11 cellular contexts compared by ENCODE assay signal in the genomic region with DNA sequence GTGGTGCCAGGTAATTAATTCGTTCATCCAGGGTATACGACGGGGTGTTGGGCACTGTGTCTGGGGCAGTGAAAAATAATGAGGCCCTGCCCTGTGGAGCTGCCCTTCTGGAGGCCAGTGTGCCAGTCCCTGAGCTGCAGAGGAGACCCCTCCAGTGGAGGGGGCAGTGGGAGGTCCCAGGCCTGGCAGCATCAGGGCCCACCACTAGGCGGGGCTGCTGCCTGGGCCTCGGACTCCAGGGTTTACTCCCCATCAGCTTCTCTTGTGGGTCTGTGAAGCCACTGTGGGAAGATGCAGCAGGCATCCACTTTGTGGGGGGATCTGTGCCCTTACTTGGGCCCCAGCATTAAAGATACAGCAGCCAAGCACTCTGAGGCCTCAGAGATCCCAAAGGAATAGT. TPM values are rescaled to one million over a fixed set of nuclear protein-coding genes. Genes with fewer than 3 reads are reported as not detected.
DNase-seq lines count a peak whose midpoint lies in the region; ATAC-seq and TF ChIP-seq lines count a peak whose summit lies in the region.
"Had no signal": no experiment of that assay in that cellular context is flagged by ENCODE, and none has a peak within 500 bp of the region (broad histone marks: within the 10 kb centered on the region; RNA-seq: fewer than 3 reads in every experiment).

No MANE protein-coding gene starts in this region.

- peaks cover 19% of the 10 kb centered on the region for H3K4me1 Mint-ChIP-seq in CD4-positive, alpha-beta T cell (ENCODE audit: low read depth)
- peaks cover 45% of the 10 kb centered on the region for H3K4me1 Mint-ChIP-seq in activated T-helper 1 cell treated with anti-CD3 and anti-CD28 coated beads, Interleukin-12 subunit alpha, Interleukin-12 subunit beta, Interleukin-2, Interleukin-4 antibody, amounts not matched to agents 30 ng/mL and 10 ng/mL and 1 ng/mL, durations not matched to agents 14 hours and 24 hours and 36 hours (ENCODE audit: low read depth)

- CTCF ChIA-PET in CD4-positive, alpha-beta T cell (lab: Charles Lee), result interaction anchor here (0.8 to 1.5 kb wide), 4 partner anchors 18 to 72 kb away, joined by 3 to 5 read pairs (median 3); a partner anchor contains a TSS
- CTCF ChIA-PET in HEK293T (lab: Yijun Ruan, JAX), result no interaction called here

- H3K27me3 Mint-ChIP-seq in CD4-positive, alpha-beta T cell, result no peaks in the 10 kb centered on the region
- H3K27me3 Mint-ChIP-seq in activated T-helper 1 cell treated with anti-CD3 and anti-CD28 coated beads, Interleukin-12 subunit alpha, Interleukin-12 subunit beta, Interleukin-2, Interleukin-4 antibody, amounts not matched to agents 30 ng/mL and 10 ng/mL and 1 ng/mL, durations not matched to agents 14 hours and 24 hours and 36 hours (ENCODE audit: insufficient read depth), result peaks cover 2% of the 10 kb centered on the region

- H3K36me3 Mint-ChIP-seq in CD4-positive, alpha-beta T cell (ENCODE audit: low read depth), result peaks cover 28% of the 10 kb centered on the region
- H3K36me3 Mint-ChIP-seq in activated T-helper 1 cell treated with anti-CD3 and anti-CD28 coated beads, Interleukin-12 subunit alpha, Interleukin-12 subunit beta, Interleukin-2, Interleukin-4 antibody, amounts not matched to agents 30 ng/mL and 10 ng/mL and 1 ng/mL, durations not matched to agents 14 hours and 24 hours and 36 hours (ENCODE audit: low read depth), result peaks cover 50% of the 10 kb centered on the region

- H3K4me3 Mint-ChIP-seq in CD4-positive, alpha-beta T cell, result no peak overlapping the region
- H3K4me3 Mint-ChIP-seq in activated T-helper 1 cell treated with anti-CD3 and anti-CD28 coated beads, Interleukin-12 subunit alpha, Interleukin-12 subunit beta, Interleukin-2, Interleukin-4 antibody, amounts not matched to agents 30 ng/mL and 10 ng/mL and 1 ng/mL, durations not matched to agents 14 hours and 24 hours and 36 hours, result no peak overlapping the region

- TF ChIP-seq CTCF in CD4-positive, alpha-beta T cell (IDR thresholded peaks at IDR 0.05), result peak; percentile 10

- intact Hi-C loops in CD4-positive, alpha-beta T cell (cut with DNase I, micrococcal nuclease), result no loop called here
- intact Hi-C loops in activated T-helper 1 cell treated with anti-CD3 and anti-CD28 coated beads, Interleukin-12 subunit alpha, Interleukin-12 subunit beta, Interleukin-2, Interleukin-4 antibody, amounts not matched to agents 30 ng/mL and 10 ng/mL and 1 ng/mL, durations not matched to agents 14 hours and 24 hours and 36 hours (cut with micrococcal nuclease), result no loop called here
- intact Hi-C loops in left colon (cut with DNase I, micrococcal nuclease), result no loop called here

- H3K27me3 ChIP-seq in CD4-positive, alpha-beta T cell (ENCODE audit: control insufficient read depth, insufficient read depth, low read length), result no peaks in the 10 kb centered on the region

- peak overlapping the region; percentile 95 for H3K27ac Mint-ChIP-seq in CD4-positive, alpha-beta T cell
- H3K27ac Mint-ChIP-seq in activated T-helper 1 cell treated with anti-CD3 and anti-CD28 coated beads, Interleukin-12 subunit alpha, Interleukin-12 subunit beta, Interleukin-2, Interleukin-4 antibody, amounts not matched to agents 30 ng/mL and 10 ng/mL and 1 ng/mL, durations not matched to agents 14 hours and 24 hours and 36 hours, result peak overlapping the region; percentile 67

- H3K27ac ChIP-seq in CD4-positive, alpha-beta T cell (ENCODE audit: low read depth, low read length), result peak overlapping the region; percentile 14
- H3K27ac ChIP-seq: tibial artery had no signal

- ATAC-seq in CD4-positive, alpha-beta T cell (ENCODE audit: poor library complexity), result no peak
- ATAC-seq in left colon, result peak; percentile 53

- no peaks in the 10 kb centered on the region for H3K9me3 Mint-ChIP-seq in CD4-positive, alpha-beta T cell
- H3K9me3 Mint-ChIP-seq in activated T-helper 1 cell treated with anti-CD3 and anti-CD28 coated beads, Interleukin-12 subunit alpha, Interleukin-12 subunit beta, Interleukin-2, Interleukin-4 antibody, amounts not matched to agents 30 ng/mL and 10 ng/mL and 1 ng/mL, durations not matched to agents 14 hours and 24 hours and 36 hours, result no peaks in the 10 kb centered on the region

- no peaks in the 10 kb centered on the region for H3K9me3 ChIP-seq in CD4-positive, alpha-beta T cell (ENCODE audit: control insufficient read depth, low read length)
- H3K9me3 ChIP-seq: tibial artery had no signal

- peak in 1 of 10 experiments; percentile 27 for DNase-seq in CD4-positive, alpha-beta T cell
- DNase-seq in HEK293T (ENCODE audit: extremely low spot score), result peak; percentile 49
- DNase-seq in activated T-helper 1 cell treated with anti-CD3 and anti-CD28 coated beads, Interleukin-12 subunit alpha, Interleukin-12 subunit beta, Interleukin-2, Interleukin-4 antibody, amounts not matched to agents 30 ng/mL and 10 ng/mL and 1 ng/mL, durations not matched to agents 14 hours and 24 hours and 36 hours (ENCODE audit: low spot score), result no peak
- no peak for DNase-seq in left colon
- no peak for DNase-seq in DMS53 treated with DMSO at 0.1 percent for 48 hours (lab: John Stamatoyannopoulos, UW; ENCODE audit: unreplicated experiment)
- no peak for DNase-seq in NCI-H1930 (lab: John Stamatoyannopoulos, UW)
- DNase-seq in NK-92 treated with Interleukin-12 subunit alpha and Interleukin-12 subunit beta, amount 100 ng/mL, for 24 hours (lab: John Stamatoyannopoulos, UW), result no peak
- no peak for DNase-seq in OCI-M2 (lab: John Stamatoyannopoulos, UW; ENCODE audit: unreplicated experiment)
- DNase-seq: kidney, MV-4-11, tibial artery had no signal

- POLR2A ChIA-PET in CD4-positive, alpha-beta T cell (lab: Charles Lee), result interaction anchor here (0.6 to 1.4 kb wide), 2 partner anchors 22 to 59 kb away, joined by 3 to 4 read pairs; a partner anchor contains a TSS
- POLR2A ChIA-PET in HEK293T (lab: Yijun Ruan, JAX), result interaction anchor here (0.7 to 1.0 kb wide), 2 partner anchors 9 to 72 kb away, joined by 3 read pairs; no protein-coding TSS in a partner anchor

TF ChIP-seq in HEK293T, 16 proteins besides CTCF, POLR2A, EP300 and RAD21:
- no peak for TF ChIP-seq SP1 (IDR thresholded peaks at IDR 0.05)
- TF ChIP-seq, protein P1, sequence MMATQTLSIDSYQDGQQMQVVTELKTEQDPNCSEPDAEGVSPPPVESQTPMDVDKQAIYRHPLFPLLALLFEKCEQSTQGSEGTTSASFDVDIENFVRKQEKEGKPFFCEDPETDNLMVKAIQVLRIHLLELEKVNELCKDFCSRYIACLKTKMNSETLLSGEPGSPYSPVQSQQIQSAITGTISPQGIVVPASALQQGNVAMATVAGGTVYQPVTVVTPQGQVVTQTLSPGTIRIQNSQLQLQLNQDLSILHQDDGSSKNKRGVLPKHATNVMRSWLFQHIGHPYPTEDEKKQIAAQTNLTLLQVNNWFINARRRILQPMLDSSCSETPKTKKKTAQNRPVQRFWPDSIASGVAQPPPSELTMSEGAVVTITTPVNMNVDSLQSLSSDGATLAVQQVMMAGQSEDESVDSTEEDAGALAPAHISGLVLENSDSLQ (IDR thresholded peaks at IDR 0.05), result no peak
- no peak for TF ChIP-seq FOXK2 (IDR thresholded peaks at IDR 0.05)
- TF ChIP-seq LEF1 (IDR thresholded peaks at IDR 0.05; ENCODE audit: borderline replicate concordance), result no peak
- TF ChIP-seq L3MBTL2 (conservative IDR thresholded peaks at IDR 0.05), result no peak
- TF ChIP-seq ELF4 (IDR thresholded peaks at IDR 0.05), result no peak
- no peak for TF ChIP-seq FOXM1 (IDR thresholded peaks at IDR 0.05; ENCODE audit: borderline replicate concordance)
- TF ChIP-seq BHLHE40 (IDR thresholded peaks at IDR 0.05; ENCODE audit: borderline replicate concordance), result no peak
- no peak for TF ChIP-seq FOXA1 (IDR thresholded peaks at IDR 0.05)
- no peak for TF ChIP-seq NFRKB (IDR thresholded peaks at IDR 0.05)
- no peak for TF ChIP-seq ARNT (IDR thresholded peaks at IDR 0.05)

RNA-seq across cellular contexts. Expression of a gene that starts 17.4 kb away (rescaled TPM):
- under 1 TPM; 0.19 to 0.39 TPM for total RNA-seq in CD4-positive, alpha-beta T cell
- total RNA-seq in activated T-helper 1 cell treated with anti-CD3 and anti-CD28 coated beads, Interleukin-12 subunit alpha, Interleukin-12 subunit beta, Interleukin-2, Interleukin-4 antibody, amounts not matched to agents 30 ng/mL and 10 ng/mL and 1 ng/mL, durations not matched to agents 14 hours and 24 hours and 36 hours, result 2.3 and 3.3 TPM in 2 replicates
- total RNA-seq in left colon, result 1 to 10 TPM in 1 of 2 donors, under 1 TPM in 1; 0.56 to 3.1 TPM

RNA-seq across cellular contexts. Expression of a gene that starts 22.8 kb away (rescaled TPM):
- 10 to 100 TPM; 47.5 to 49.6 TPM for total RNA-seq in CD4-positive, alpha-beta T cell
- 273 and 278 TPM in 2 replicates for total RNA-seq in activated T-helper 1 cell treated with anti-CD3 and anti-CD28 coated beads, Interleukin-12 subunit alpha, Interleukin-12 subunit beta, Interleukin-2, Interleukin-4 antibody, amounts not matched to agents 30 ng/mL and 10 ng/mL and 1 ng/mL, durations not matched to agents 14 hours and 24 hours and 36 hours
- total RNA-seq in left colon, result 1 to 10 TPM; 2.9 to 7.0 TPM

Comparison
In these comparisons a context has a peak if more than half of its experiments do, and no peak if none do; other contexts are left out.
1. RNA of a gene that starts 22.8 kb away (total RNA-seq): 273 to 278 TPM in activated T-helper 1 cell treated with anti-CD3 and anti-CD28 coated beads, Interleukin-12 subunit alpha, Interleukin-12 subunit beta, Interleukin-2, Interleukin-4 antibody, amounts not matched to agents 30 ng/mL and 10 ng/mL and 1 ng/mL, durations not matched to agents 14 hours and 24 hours and 36 hours and 47.5 to 49.6 TPM in CD4-positive, alpha-beta T cell; 2.9 to 7.0 TPM in left colon; every median in the first group is over 4 times any median in the second.